9 cellular contexts compared by ENCODE assay signal in the genomic region with DNA sequence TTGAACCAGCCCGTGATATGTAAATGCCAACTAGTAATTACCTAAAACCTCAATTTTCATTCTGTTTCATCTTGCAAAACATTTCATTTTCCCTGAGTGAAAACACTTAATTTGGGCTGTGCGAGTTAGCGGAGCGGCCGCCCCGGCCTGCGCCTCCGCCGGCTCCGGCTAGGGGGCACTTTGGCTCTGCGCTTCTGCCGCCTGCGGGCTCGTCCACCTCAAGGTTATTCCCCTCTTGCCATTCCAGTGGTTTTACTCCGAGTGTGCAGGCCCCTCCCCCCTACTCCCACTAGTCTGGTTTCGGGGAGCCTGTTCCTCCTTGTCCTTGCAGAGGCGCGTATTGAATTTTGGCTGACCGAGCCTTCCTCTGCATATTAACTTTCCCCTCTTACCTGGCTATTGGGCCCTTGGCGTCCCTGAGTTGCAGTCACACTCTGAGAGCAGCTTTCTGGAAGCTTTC. TPM values are rescaled to one million over a fixed set of nuclear protein-coding genes. Genes with fewer than 3 reads are reported as not detected.
DNase-seq lines count a peak whose midpoint lies in the region; TF ChIP-seq lines count a peak whose summit lies in the region.
"Had no signal": no experiment of that assay in that cellular context is flagged by ENCODE, and none has a peak within 500 bp of the region (broad histone marks: within the 10 kb centered on the region; RNA-seq: fewer than 3 reads in every experiment).

No MANE protein-coding gene starts in this region.

- no peaks in the 10 kb centered on the region for H3K27me3 ChIP-seq in right atrium auricular region
- no peaks in the 10 kb centered on the region for H3K27me3 ChIP-seq in sigmoid colon

- H3K4me3 ChIP-seq in GM12875 (ENCODE audit: low read depth, low read length) (no peak overlapping the region), right atrium auricular region (no peak overlapping the region), sigmoid colon (peak overlapping the region in 2 of 4 donors; percentile 5 to 18)

- H3K36me3 ChIP-seq in right atrium auricular region (no peaks in the 10 kb centered on the region), sigmoid colon (no peaks in the 10 kb centered on the region)

- intact Hi-C loops in sigmoid colon (cut with DNase I) = loop anchor here (1.0 to 2.0 kb wide), 3 partner anchors 98 to 337 kb away; no protein-coding TSS in a partner anchor

- DNase-seq in UCSD-AML1 (lab: John Stamatoyannopoulos, UW; ENCODE audit: unreplicated experiment) (peak; percentile 74), right atrium auricular region (ENCODE audit: low spot score) (no peak), sigmoid colon (peak; percentile 82), NCI-H128 (lab: John Stamatoyannopoulos, UW; ENCODE audit: unreplicated experiment) (no peak), GM19238 (ENCODE audit: insufficient read length, low spot score) (no peak), cerebellum (ENCODE audit: low spot score) (no peak), SKM-1 treated with dmso at 0.1 percent for 144 hours (lab: John Stamatoyannopoulos, UW; ENCODE audit: unreplicated experiment) (no peak)
- DNase-seq: GOT3 had no signal

- TF ChIP-seq CTCF in GM12875 (IDR thresholded peaks at IDR 0.05; ENCODE audit: borderline replicate concordance, insufficient read depth, low read depth, low read length) = peak; percentile 78
- TF ChIP-seq CTCF in right atrium auricular region (IDR thresholded peaks at IDR 0.05) = peak; percentile 59 to 87
- peak; percentile 69 to 81 (median 75) for TF ChIP-seq CTCF in sigmoid colon (IDR thresholded peaks at IDR 0.05)

- peaks cover 0 to 41% of the 10 kb centered on the region in 2 donors for H3K4me1 ChIP-seq in right atrium auricular region
- peaks cover 0 to 55% (median 40%) of the 10 kb centered on the region in 4 donors for H3K4me1 ChIP-seq in sigmoid colon

- no peaks in the 10 kb centered on the region for H3K9me3 ChIP-seq in right atrium auricular region
- no peaks in the 10 kb centered on the region for H3K9me3 ChIP-seq in sigmoid colon

- H3K27ac ChIP-seq in right atrium auricular region = peak overlapping the region in 1 of 2 donors; percentile 89
- peak overlapping the region; percentile 25 to 90 (median 75) for H3K27ac ChIP-seq in sigmoid colon

- no peak for TF ChIP-seq POLR2A in sigmoid colon (IDR thresholded peaks at IDR 0.05)

- 55 to 80% methylated on average over 20 of the region's 20 CpGs for WGBS in sigmoid colon, 2 donors

- TF ChIP-seq EP300 in sigmoid colon (IDR thresholded peaks at IDR 0.05) = no peak

RNA-seq across cellular contexts. Expression of a gene that starts 55.6 kb away (rescaled TPM):
- total RNA-seq in right atrium auricular region = 10 to 100 TPM; 13.7 to 14.5 TPM
- 10 to 100 TPM; 11.2 to 19.1 (median 16.1) TPM for total RNA-seq in sigmoid colon
- 10 to 100 TPM in 2 of 3 donors, 1 to 10 TPM in 1; 8.3 to 23.3 (median 10.8) TPM for polyA plus RNA-seq in sigmoid colon
- 8.4 TPM for total RNA-seq in cerebellum

RNA-seq across cellular contexts. Expression of a gene that starts 58.0 kb away (rescaled TPM):
- 10 to 100 TPM; 17.6 to 19.0 TPM for total RNA-seq in right atrium auricular region
- 10 to 100 TPM; 16.4 to 22.4 (median 20.3) TPM for total RNA-seq in sigmoid colon
- 10 to 100 TPM in 2 of 3 donors, 1 to 10 TPM in 1; 9.6 to 24.6 (median 12.9) TPM for polyA plus RNA-seq in sigmoid colon
- total RNA-seq in cerebellum = 22.6 TPM

Comparison
In these comparisons a context has a peak if more than half of its experiments do, and no peak if none do; other contexts are left out.
1. DNase-seq: peak in UCSD-AML1 (single experiment) and sigmoid colon (single experiment); none in right atrium auricular region (single experiment), NCI-H128 (single experiment), GM19238 (single experiment), cerebellum (single experiment) and SKM-1 treated with dmso at 0.1 percent for 144 hours (single experiment).
2. Peak in every context shown above with its lines, with median percentiles within 50 percentile points of each other: CTCF ChIP-seq.